ENCODE assay signal across 8 cellular contexts in the genomic region with DNA sequence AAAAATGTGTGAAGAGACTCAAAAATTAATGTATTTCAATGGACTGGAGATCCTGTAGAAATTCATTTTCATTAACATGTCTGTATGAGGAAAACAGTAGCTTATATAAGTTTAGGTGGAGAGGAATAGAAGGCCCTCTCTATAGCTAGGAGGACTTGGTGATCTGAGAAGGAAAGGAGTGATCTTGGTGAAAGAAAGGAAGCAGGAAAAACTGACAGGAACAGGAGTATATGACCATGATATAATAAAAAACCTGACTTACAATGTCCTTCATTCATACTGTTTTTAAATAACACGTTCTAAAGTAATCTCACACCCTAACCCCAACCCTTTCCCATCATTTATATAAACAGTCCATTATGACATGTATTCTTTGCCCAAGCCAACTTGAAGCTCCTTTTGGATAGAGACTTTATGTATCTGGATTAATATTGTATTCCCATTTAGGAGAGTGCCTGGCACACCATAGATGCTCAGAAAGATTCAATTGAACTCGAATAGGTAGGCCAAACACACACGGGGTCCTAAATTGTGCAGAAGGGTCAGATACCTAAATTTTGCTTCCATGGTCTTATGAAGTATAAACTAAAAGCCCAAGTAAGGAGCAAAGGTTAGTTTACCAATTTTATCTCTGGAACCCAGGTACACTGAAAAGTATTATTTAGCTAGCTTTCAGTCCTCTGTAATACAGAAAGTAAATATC.
A peak's percentile ranks its signal among the peaks of the same experiment; 100 is the strongest.
DNase-seq lines count a peak whose midpoint lies in the region; ATAC-seq, FAIRE-seq and TF ChIP-seq lines count a peak whose summit lies in the region.

No MANE protein-coding gene starts in this region.

- no peaks in the 10 kb centered on the region for H3K9me3 ChIP-seq in mucosa of stomach (ENCODE audit: control insufficient read depth, low read length)

- no peak for ATAC-seq in HG03097 (IDR thresholded peaks at IDR 0.05; ENCODE audit: low FRiP score, unreplicated experiment)

- H3K4me3 ChIP-seq in AG10803 (ENCODE audit: low read length) = peak overlapping the region; percentile 87
- peak overlapping the region; percentile 70 for H3K4me3 ChIP-seq in bronchial epithelial cell (ENCODE audit: low read depth, low read length)
- peak overlapping the region; percentile 68 for H3K4me3 ChIP-seq in mucosa of stomach (ENCODE audit: low read length)

- intact Hi-C loops in posterior cingulate gyrus (cut with DNase I) = no loop called here

- no peak for FAIRE-seq in bronchial epithelial cell (lab: Jason Lieb, UNC)

- H3K4me1 ChIP-seq in mucosa of stomach (ENCODE audit: control insufficient read depth, insufficient read depth, low read length) = peaks cover 6% of the 10 kb centered on the region

- no peak for TF ChIP-seq CTCF in AG10803 (conservative IDR thresholded peaks at IDR 0.05; ENCODE audit: low read length)
- TF ChIP-seq CTCF in bronchial epithelial cell (IDR thresholded peaks at IDR 0.05; ENCODE audit: insufficient read depth, low read length, severe bottlenecking) = no peak

- H3K36me3 ChIP-seq in bronchial epithelial cell (ENCODE audit: control insufficient read depth, insufficient read depth, low read length) (no peaks in the 10 kb centered on the region), mucosa of stomach (ENCODE audit: control insufficient read depth, insufficient read depth, low read length) (no peaks in the 10 kb centered on the region)

- in situ Hi-C loops in KBM-7 (cut with MboI; ENCODE audit: low pct_unique_long_range_greater_than_20kb, low sequenced_read_pairs) = no loop called here

- H3K27me3 ChIP-seq in bronchial epithelial cell (ENCODE audit: control insufficient read depth, insufficient read depth, low read length) (no peaks in the 10 kb centered on the region), mucosa of stomach (ENCODE audit: control insufficient read depth, insufficient read depth, low read length) (no peaks in the 10 kb centered on the region)

- DNase-seq in AG10803 (ENCODE audit: low read depth) (no peak), KBM-7 (peak; percentile 33), bronchial epithelial cell (ENCODE audit: low read depth) (no peak), posterior cingulate gyrus (no peak), T1000 (lab: John Stamatoyannopoulos, UW) (no peak), DMS79 treated with DMSO at 0.1 percent for 48 hours (lab: John Stamatoyannopoulos, UW) (no peak)

- H3K9ac ChIP-seq in mucosa of stomach (ENCODE audit: low read length) = peak overlapping the region; percentile 91
